ENCODE assay signal across 11 cellular contexts in the genomic region with DNA sequence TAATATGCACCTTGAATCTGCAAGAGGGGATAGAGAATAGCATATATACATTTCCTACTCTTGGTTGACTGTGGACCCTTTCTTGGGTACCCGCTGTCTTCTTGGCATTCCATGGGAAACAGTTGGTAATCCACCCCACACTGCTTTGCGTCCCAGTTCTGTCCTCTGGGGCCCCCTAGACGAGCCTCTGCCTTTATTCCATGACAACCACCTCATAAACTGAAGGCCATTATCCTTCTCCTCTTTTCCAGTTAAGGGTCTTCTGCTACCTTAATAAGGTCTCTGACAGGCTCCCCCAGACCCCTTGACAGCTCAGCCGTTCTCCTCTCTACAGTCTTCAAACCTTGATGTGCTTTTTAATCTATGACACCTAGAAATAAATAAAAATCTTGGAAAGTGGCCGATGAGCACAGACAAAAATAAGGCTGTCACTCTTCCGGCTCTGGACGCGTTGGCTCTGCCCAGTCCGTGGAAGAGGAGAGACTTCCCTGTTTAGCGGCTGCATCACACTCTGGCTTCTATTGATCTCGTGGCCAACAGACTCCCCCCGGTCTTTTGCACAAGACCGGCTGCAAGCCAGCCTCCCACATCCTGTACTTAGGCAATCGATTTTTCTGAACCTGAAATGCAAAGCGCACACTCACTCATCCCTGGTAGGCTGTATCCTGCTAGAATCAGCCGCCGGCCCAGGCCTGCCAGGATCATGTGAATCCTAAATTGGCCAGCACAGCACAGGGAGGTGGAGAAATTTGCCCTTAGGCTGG.
DNase-seq lines count a peak whose midpoint lies in the region; ATAC-seq and TF ChIP-seq lines count a peak whose summit lies in the region.
"Had no signal": no experiment of that assay in that cellular context is flagged by ENCODE, and none has a peak within 500 bp of the region (broad histone marks: within the 10 kb centered on the region; RNA-seq: fewer than 3 reads in every experiment).

No MANE protein-coding gene starts in this region.

- peak in 1 of 4 donors; percentile 54 for TF ChIP-seq POLR2A in upper lobe of left lung (IDR thresholded peaks at IDR 0.05)

- intact Hi-C loops in left lung (cut with DNase I), result no loop called here

- peak overlapping the region in 1 of 2 donors; percentile 50 for H3K27ac ChIP-seq in left lung
- peak overlapping the region in 2 of 4 donors; percentile 31 to 44 for H3K27ac ChIP-seq in upper lobe of left lung
- H3K27ac ChIP-seq: thyroid gland had no signal

- no peaks in the 10 kb centered on the region for H3K9me3 Mint-ChIP-seq in HFFc6

- H3K9me3 ChIP-seq in left lung, result no peaks in the 10 kb centered on the region
- H3K9me3 ChIP-seq in upper lobe of left lung, result no peaks in the 10 kb centered on the region
- H3K9me3 ChIP-seq: thyroid gland had no signal

- H3K4me3 ChIP-seq in left lung (no peak overlapping the region), upper lobe of left lung (no peak overlapping the region)
- H3K4me3 ChIP-seq: thyroid gland had no signal

- peaks cover 0 to 17% of the 10 kb centered on the region in 2 donors for H3K4me1 ChIP-seq in left lung
- peaks cover 6 to 8% (median 7%) of the 10 kb centered on the region in 4 donors for H3K4me1 ChIP-seq in upper lobe of left lung

- H3K27ac Mint-ChIP-seq in HFFc6, result no peak overlapping the region
- H3K27ac Mint-ChIP-seq: activated CD4-positive, alpha-beta T cell treated with anti-CD3 and anti-CD28 coated beads for 36 hours had no signal

- peak; percentile 59 for ATAC-seq in left lung
- ATAC-seq in upper lobe of left lung (ENCODE audit: low FRiP score in 2 of 2), result peak; percentile 68 to 83
- ATAC-seq: activated CD4-positive, alpha-beta T cell treated with anti-CD3 and anti-CD28 coated beads for 36 hours had no signal

- H3K36me3 ChIP-seq in left lung (no peaks in the 10 kb centered on the region), upper lobe of left lung (no peaks in the 10 kb centered on the region)
- H3K36me3 ChIP-seq: thyroid gland had no signal

- TF ChIP-seq CTCF in left lung (IDR thresholded peaks at IDR 0.05) (no peak), upper lobe of left lung (IDR thresholded peaks at IDR 0.05) (no peak), HFFc6 (IDR thresholded peaks at IDR 0.05) (no peak)

- H3K4me3 Mint-ChIP-seq in HFFc6, result no peak overlapping the region
- H3K4me3 Mint-ChIP-seq: activated CD4-positive, alpha-beta T cell treated with anti-CD3 and anti-CD28 coated beads for 36 hours had no signal

- no peak for TF ChIP-seq EP300 in upper lobe of left lung (IDR thresholded peaks at IDR 0.05)

- DNase-seq in NCI-H748 (lab: John Stamatoyannopoulos, UW; ENCODE audit: unreplicated experiment) (peak; percentile 16), NCI-H748 treated with DMSO at 0.1 percent for 48 hours (lab: John Stamatoyannopoulos, UW) (no peak), SIG-M5 (lab: John Stamatoyannopoulos, UW) (peak; percentile 83), left lung (peak in 1 of 2 donors; percentile 74), upper lobe of left lung (peak in 1 of 2 donors; percentile 67), HFFc6 (no peak), AG20443 (ENCODE audit: low spot score) (no peak), NCI-H1105 (lab: John Stamatoyannopoulos, UW) (no peak)
- DNase-seq: activated CD4-positive, alpha-beta T cell treated with anti-CD3 and anti-CD28 coated beads for 36 hours; NCI-H1417 treated with DMSO at 0.1 percent for 48 hours had no signal

- H3K27me3 Mint-ChIP-seq in HFFc6 (ENCODE audit: insufficient read depth), result peaks cover 55% of the 10 kb centered on the region
- H3K27me3 Mint-ChIP-seq: activated CD4-positive, alpha-beta T cell treated with anti-CD3 and anti-CD28 coated beads for 36 hours had no signal

- no peaks in the 10 kb centered on the region for H3K36me3 Mint-ChIP-seq in HFFc6 (ENCODE audit: low read depth)

- H3K27me3 ChIP-seq in left lung, result no peaks in the 10 kb centered on the region
- no peaks in the 10 kb centered on the region for H3K27me3 ChIP-seq in upper lobe of left lung
- H3K27me3 ChIP-seq: thyroid gland had no signal

- H3K4me1 Mint-ChIP-seq in HFFc6 (ENCODE audit: low read depth), result no peaks in the 10 kb centered on the region
- H3K4me1 Mint-ChIP-seq: activated CD4-positive, alpha-beta T cell treated with anti-CD3 and anti-CD28 coated beads for 36 hours had no signal

- 42 to 47% methylated on average over 17 of the region's 17 CpGs for WGBS in upper lobe of left lung, 2 donors

Comparison
In these comparisons a context has a peak if more than half of its experiments do, and no peak if none do; other contexts are left out.
1. DNase-seq: peak in NCI-H748 (single experiment) and SIG-M5 (single experiment); none in NCI-H748 treated with DMSO at 0.1 percent for 48 hours (single experiment), HFFc6 (single experiment), AG20443 (single experiment) and NCI-H1105 (single experiment).